In genomic region chr9:12627091-12627490, GRCh38 we compare ENCODE assay signal across 7 cellular contexts.
"Had no signal": no experiment of that assay in that cellular context is flagged by ENCODE, and none has a peak within 500 bp of the region (broad histone marks: within the 10 kb centered on the region; RNA-seq: fewer than 3 reads in every experiment).

No MANE protein-coding gene starts in this region.

- FAIRE-seq: HepG2, HTR-8/SVneo, K562 had no signal

- H3K4me1 Mint-ChIP-seq: IgD-negative memory B cell had no signal

- H3K4me3 Mint-ChIP-seq: IgD-negative memory B cell had no signal

- H3K27ac Mint-ChIP-seq: IgD-negative memory B cell had no signal

- H3K36me3 Mint-ChIP-seq: IgD-negative memory B cell had no signal

- H3K27me3 Mint-ChIP-seq: IgD-negative memory B cell had no signal

- H3K4me3 ChIP-seq: K562 had no signal

- DNase-seq: IMR-90, KBM-7, KG1 had no signal
